Comparison of ENCODE assay signal across 9 cellular contexts in genomic region chr18:59696311-59697235, GRCh38. TPM values are rescaled to one million over a fixed set of nuclear protein-coding genes. Genes with fewer than 3 reads are reported as not detected.
DNase-seq lines count a peak whose midpoint lies in the region; ATAC-seq, FAIRE-seq and TF ChIP-seq lines count a peak whose summit lies in the region.
"Had no signal": no experiment of that assay in that cellular context is flagged by ENCODE, and none has a peak within 500 bp of the region (broad histone marks: within the 10 kb centered on the region; RNA-seq: fewer than 3 reads in every experiment).

No MANE protein-coding gene starts in this region.

- no peak for DNase-seq in GM12878 (ENCODE audit: low read depth, low spot score)
- DNase-seq in kidney tubule cell (ENCODE audit: low spot score), result peak; percentile 43
- DNase-seq in tibial artery, result no peak
- DNase-seq in activated effector memory CD4-positive, alpha-beta T cell treated with anti-CD3 and anti-CD28 coated beads, Interleukin-2, amount 50 U/mL, for 16 hours, result no peak
- DNase-seq in HuH-7.5 (ENCODE audit: low spot score), result no peak
- no peak for DNase-seq in DMS114 treated with DMSO at 0.1 percent for 48 hours (lab: John Stamatoyannopoulos, UW; ENCODE audit: unreplicated experiment)

- no peaks in the 10 kb centered on the region for H3K79me2 ChIP-seq in GM12878 (ENCODE audit: control insufficient read depth, insufficient read depth, low read length)

- no TSS peak for BruUV-seq in GM12878 (replicated peaks; lab: Mats Ljungman, UMichigan)

- no peak for TF ChIP-seq POLR2A in GM12878 (IDR thresholded peaks at IDR 0.05; ENCODE audit: low read depth, low read length)

- H3K4me3 ChIP-seq in GM12878 (0 out of 2 replicates have a peak overlapping the region, but pooled peaks have one; percentile 9), tibial artery (peak overlapping the region; percentile 17 to 48)

- H3K4me2 ChIP-seq in GM12878 (ENCODE audit: control insufficient read depth, insufficient read depth), result peak overlapping the region; percentile 59

- no peak for TF ChIP-seq EP300 in GM12878 (IDR thresholded peaks at IDR 0.05; ENCODE audit: borderline replicate concordance in 1 of 2, control insufficient read depth in 1 of 2, low read depth in 2 of 2, low read length in 2 of 2)

- TF ChIP-seq CTCF in GM12878 (IDR thresholded peaks at IDR 0.05 in 2 of 3, conservative IDR thresholded peaks at IDR 0.05 in 1 of 3; ENCODE audit: control insufficient read depth in 2 of 3, extremely low read depth in 1 of 3, insufficient read depth in 1 of 3, low read depth in 3 of 3, low read length in 3 of 3), result no peak
- TF ChIP-seq CTCF in tibial artery (IDR thresholded peaks at IDR 0.05), result no peak

- WGBS in GM12878 (ENCODE audit: insufficient coverage, insufficient replicate concordance, low lambda C conversion rate, missing lambda C conversion rate), result 43% methylated on average over 73 of the region's 79 CpGs

- H3K27ac ChIP-seq in GM12878 (ENCODE audit: control insufficient read depth, insufficient read depth) (no peak overlapping the region), tibial artery (no peak overlapping the region)

- no peak for FAIRE-seq in GM12878 (lab: Jason Lieb, UNC)

- SMC1A ChIA-PET in GM12878 (lab: Charles Lee; ENCODE audit: uncharacterized antibody, unreplicated experiment), result interaction anchor here (0.7 to 1.8 kb wide), 2 partner anchors 8 to 127 kb away, joined by 3 to 10 read pairs; no protein-coding TSS in a partner anchor

- intact Hi-C loops in GM12878 (cut with micrococcal nuclease; ENCODE audit: unreplicated experiment), result loop anchor here (5.0 kb wide), 1 partner anchor 126 kb away; no protein-coding TSS in a partner anchor
- intact Hi-C loops in tibial artery (cut with DNase I; ENCODE audit: low total_unique reads), result no loop called here

- no peak overlapping the region for H3K9ac ChIP-seq in GM12878 (ENCODE audit: control insufficient read depth, insufficient read depth, low read length)

- no peaks in the 10 kb centered on the region for H3K4me1 ChIP-seq in GM12878 (ENCODE audit: control insufficient read depth, insufficient read depth, low read length)
- peaks cover 0 to 21% (median 19%) of the 10 kb centered on the region in 4 donors for H3K4me1 ChIP-seq in tibial artery

- CTCF ChIA-PET in GM12878 (lab: Yijun Ruan, JAX), result interaction anchor here (0.6 to 2.8 kb wide), 12 partner anchors 8 to 853 kb away, joined by 3 to 32 read pairs (median 3); no protein-coding TSS in a partner anchor

- H3K36me3 ChIP-seq in GM12878 (ENCODE audit: control insufficient read depth in 2 of 2, insufficient read depth in 2 of 2, low read length in 1 of 2) (no peaks in the 10 kb centered on the region), tibial artery (no peaks in the 10 kb centered on the region)

- RAD21 ChIA-PET in GM12878 (lab: Charles Lee; ENCODE audit: unreplicated experiment), result interaction anchor here (1.3 to 2.0 kb wide), 2 partner anchors 127 to 236 kb away, joined by 3 to 13 read pairs; no protein-coding TSS in a partner anchor

- H2AFZ ChIP-seq in GM12878 (ENCODE audit: control insufficient read depth, low read depth, low read length), result no peak overlapping the region

- H3K27me3 ChIP-seq in GM12878 (replicated peaks in 1 of 2; ENCODE audit: control insufficient read depth in 2 of 2, insufficient read depth in 2 of 2, low read length in 1 of 2) (peaks cover 6% of the 10 kb centered on the region in 2 experiments), tibial artery (peaks cover 0 to 44% of the 10 kb centered on the region in 2 donors)

- no peak for TF ChIP-seq RAD21 in GM12878 (IDR thresholded peaks at IDR 0.05; ENCODE audit: insufficient read depth, low read depth, low read length)

- in situ Hi-C loops in GM12878 (cut with MboI), result no loop called here

- ATAC-seq in GM18868 (IDR thresholded peaks at IDR 0.05; ENCODE audit: unreplicated experiment), result peak; percentile 41
- ATAC-seq in HG03135 (IDR thresholded peaks at IDR 0.05; ENCODE audit: unreplicated experiment), result peak; percentile 50
- ATAC-seq in GM12878, result peak; percentile 39

- no peaks in the 10 kb centered on the region for H4K20me1 ChIP-seq in GM12878 (ENCODE audit: control insufficient read depth, insufficient read depth)

- POLR2A ChIA-PET in GM12878 (lab: Charles Lee), result no interaction called here

- no peaks in the 10 kb centered on the region for H3K9me3 ChIP-seq in GM12878 (replicated peaks; ENCODE audit: control insufficient read depth, insufficient read depth, low read length)
- no peaks in the 10 kb centered on the region for H3K9me3 ChIP-seq in tibial artery

TF ChIP-seq in GM12878, 131 proteins besides CTCF, POLR2A, EP300 and RAD21:
- TF ChIP-seq MYB (IDR thresholded peaks at IDR 0.05; ENCODE audit: borderline replicate concordance, low read depth, low read length) (no peak), SUZ12 (IDR thresholded peaks at IDR 0.05; ENCODE audit: unreplicated experiment) (peak; percentile 20), USF2 (IDR thresholded peaks at IDR 0.05; ENCODE audit: borderline replicate concordance, low read depth, low read length) (no peak), YBX1 (IDR thresholded peaks at IDR 0.05) (no peak), ATF3 (IDR thresholded peaks at IDR 0.05; ENCODE audit: borderline replicate concordance, extremely low read depth, low read depth, low read length) (no peak), ZBTB40 (IDR thresholded peaks at IDR 0.05; ENCODE audit: borderline replicate concordance) (no peak), CREB1 (IDR thresholded peaks at IDR 0.05; ENCODE audit: low read depth) (no peak)

RNA-seq across cellular contexts. Expression of gene CCBE1, which starts 0.7 kb away (rescaled TPM):
- 0.21 TPM in 1 of 2 replicates, not detected in the other for total RNA-seq in GM12878 (2013; cell fraction: nucleolus; rRNA removed)
- total RNA-seq in GM12878 (2014; rRNA removed) (not detected in 2 replicates), GM12878 (2014; rRNA removed; fragmentation: Illumina TruSeq; extraction: Trizol) (not detected in 2 replicates), GM12878 (2021) (0.08 and 0.49 TPM in 2 replicates)
- polyA plus RNA-seq in GM12878 (2011; ENCODE audit: low read depth), result not detected
- polyA plus RNA-seq in GM12878 (2011; rRNA removed) (0.03 and 0.04 TPM in 2 replicates), GM12878 (2014; fragmentation: Illumina TruSeq; extraction: Trizol) (0.03 TPM in 1 of 2 replicates, not detected in the other), GM12878 (2014; fragmentation: Nextera tagmentation; extraction: Ambion mirVana) (not detected), GM12878 (2014; rRNA removed) (0.11 TPM in 1 of 2 replicates, not detected in the other), GM12878 (2016; fragmentation: Nextera tagmentation; extraction: Ambion mirVana) (not detected)
- 0.12 TPM in 1 of 2 replicates, not detected in the other for polyA plus RNA-seq in GM12878 (2011; cell fraction: cytosol; rRNA removed)
- not detected in 2 replicates for polyA plus RNA-seq in GM12878 (2011; cell fraction: nucleus; rRNA removed)
- 0.03 and 0.13 TPM in 2 replicates for polyA plus RNA-seq in GM12878 (2012)
- not detected in 2 replicates for polyA minus RNA-seq in GM12878 (2011; rRNA and poly(A)+ RNA removed)
- not detected in 2 replicates for polyA minus RNA-seq in GM12878 (2011; cell fraction: cytosol; rRNA and poly(A)+ RNA removed)
- polyA minus RNA-seq in GM12878 (2011; cell fraction: nucleus; rRNA and poly(A)+ RNA removed), result not detected in 2 replicates
- total RNA-seq: NCI-H460 had no signal
